7 cellular contexts compared by ENCODE assay signal in genomic region chr17:45451660-45452059, GRCh38. TPM values are rescaled to one million over a fixed set of nuclear protein-coding genes. Genes with fewer than 3 reads are reported as not detected.
DNase-seq lines count a peak whose midpoint lies in the region; ATAC-seq, FAIRE-seq and TF ChIP-seq lines count a peak whose summit lies in the region.
"Not testable (repeated sequence)": the region's sequence is repeated elsewhere in the genome, so short reads cannot be mapped to it uniquely, and the experiment has no call there.

No MANE protein-coding gene starts in this region.

- H3K9me3 ChIP-seq in DND-41 (ENCODE audit: insufficient read depth, low read length, severe bottlenecking); osteoblast (ENCODE audit: low read depth, low read length): not testable (repeated sequence)

- peak; percentile 78 for ATAC-seq in DND-41 (ENCODE audit: insufficient read depth, low read depth)
- peak; percentile 25 for ATAC-seq in activated CD8-positive, alpha-beta T cell treated with anti-CD3 and anti-CD28 coated beads, Interleukin-2, amount 10 ng/mL, durations not matched to agents 7 days and 5 days
- peak; percentile 44 to 48 for ATAC-seq in stimulated activated naive B cell treated with anti-CD40 and anti-IgM and Interleukin-4, amounts not matched to agents 10 μg/mL and 1 μg/mL and 100 μg/mL, for 72 hours (replicated peaks)

- not testable (repeated sequence) for H3K4me3 Mint-ChIP-seq in activated CD8-positive, alpha-beta T cell treated with anti-CD3 and anti-CD28 coated beads, Interleukin-2, amount 10 ng/mL, durations not matched to agents 7 days and 5 days; stimulated activated naive B cell treated with anti-CD40 and anti-IgM and Interleukin-4, amounts not matched to agents 10 μg/mL and 1 μg/mL and 100 μg/mL, for 72 hours
- H3K4me3 Mint-ChIP-seq in immature natural killer cell = peak overlapping the region; percentile 30 to 65 (median 53)

- not testable (repeated sequence) for H3K27me3 Mint-ChIP-seq in activated CD8-positive, alpha-beta T cell treated with anti-CD3 and anti-CD28 coated beads, Interleukin-2, amount 10 ng/mL, durations not matched to agents 7 days and 5 days (ENCODE audit: low read depth); immature natural killer cell (ENCODE audit: low read depth in 3 of 3); stimulated activated naive B cell treated with anti-CD40 and anti-IgM and Interleukin-4, amounts not matched to agents 10 μg/mL and 1 μg/mL and 100 μg/mL, for 72 hours

- H3K27ac ChIP-seq in DND-41 (ENCODE audit: low read length); osteoblast (ENCODE audit: low read depth, low read length): not testable (repeated sequence)

- H3K9ac ChIP-seq in DND-41 (ENCODE audit: low read depth, low read length) = not testable (repeated sequence)

- H4K20me1 ChIP-seq in DND-41 (ENCODE audit: insufficient read depth, low read length); osteoblast (ENCODE audit: insufficient read depth, low read length): not testable (repeated sequence)

- peak; percentile 77 for FAIRE-seq in GM19239 (lab: Jason Lieb, UNC)

- CTCF ChIA-PET in activated CD8-positive, alpha-beta T cell treated with anti-CD3 and anti-CD28 coated beads, Interleukin-2, amount 10 ng/mL, durations not matched to agents 7 days and 5 days (lab: Charles Lee) = not testable (repeated sequence)

- H3K4me1 ChIP-seq in DND-41 (ENCODE audit: insufficient read depth, low read length); osteoblast (ENCODE audit: insufficient read depth, low read length): not testable (repeated sequence)

- peaks cover 20% of the 10 kb centered on the region for H3K4me1 Mint-ChIP-seq in activated CD8-positive, alpha-beta T cell treated with anti-CD3 and anti-CD28 coated beads, Interleukin-2, amount 10 ng/mL, durations not matched to agents 7 days and 5 days (ENCODE audit: low read depth)
- peaks cover 27 to 32% of the 10 kb centered on the region in 2 donors for H3K4me1 Mint-ChIP-seq in immature natural killer cell
- peaks cover 16 to 21% of the 10 kb centered on the region in 2 donors for H3K4me1 Mint-ChIP-seq in stimulated activated naive B cell treated with anti-CD40 and anti-IgM and Interleukin-4, amounts not matched to agents 10 μg/mL and 1 μg/mL and 100 μg/mL, for 72 hours

- not testable (repeated sequence) for DNase-seq in DND-41; GM19239 (ENCODE audit: insufficient read length, low spot score); activated CD8-positive, alpha-beta T cell treated with anti-CD3 and anti-CD28 coated beads, Interleukin-2, amount 10 ng/mL, durations not matched to agents 7 days and 5 days; stimulated activated naive B cell treated with anti-CD40 and anti-IgM and Interleukin-4, amounts not matched to agents 10 μg/mL and 1 μg/mL and 100 μg/mL, for 72 hours
- DNase-seq in NAMALWA (ENCODE audit: low spot score) = peak; percentile 51
- DNase-seq in immature natural killer cell = peak; percentile 47 to 49 (median 49)
- peak; percentile 26 for DNase-seq in osteoblast (ENCODE audit: insufficient read length, low spot score, missing footprints)

- not testable (repeated sequence) for H2AFZ ChIP-seq in DND-41 (ENCODE audit: low read depth, low read length); osteoblast (ENCODE audit: low read length)

- not testable (repeated sequence) for H3K4me2 ChIP-seq in DND-41 (ENCODE audit: insufficient read depth, low read length); osteoblast (ENCODE audit: insufficient read depth, low read length)

- not testable (repeated sequence) for H3K27me3 ChIP-seq in DND-41 (ENCODE audit: insufficient read depth, low read length, poor library complexity); osteoblast (ENCODE audit: insufficient read depth, low read length)

- not testable (repeated sequence) for H3K4me3 ChIP-seq in DND-41 (ENCODE audit: low read depth in 1 of 2, low read length in 2 of 2); osteoblast (ENCODE audit: insufficient read depth, low read length)

- POLR2A ChIA-PET in activated CD8-positive, alpha-beta T cell treated with anti-CD3 and anti-CD28 coated beads, Interleukin-2, amount 10 ng/mL, durations not matched to agents 7 days and 5 days (lab: Charles Lee) = not testable (repeated sequence)

- H3K27ac Mint-ChIP-seq in activated CD8-positive, alpha-beta T cell treated with anti-CD3 and anti-CD28 coated beads, Interleukin-2, amount 10 ng/mL, durations not matched to agents 7 days and 5 days; stimulated activated naive B cell treated with anti-CD40 and anti-IgM and Interleukin-4, amounts not matched to agents 10 μg/mL and 1 μg/mL and 100 μg/mL, for 72 hours: not testable (repeated sequence)
- peak overlapping the region in 5 of 6 donors; percentile 69 to 80 (median 74) for H3K27ac Mint-ChIP-seq in immature natural killer cell

- H3K36me3 ChIP-seq in DND-41 (ENCODE audit: insufficient read depth, low read length) = peaks cover 16% of the 10 kb centered on the region
- not testable (repeated sequence) for H3K36me3 ChIP-seq in osteoblast (ENCODE audit: insufficient read depth, low read length)

- not testable (repeated sequence) for H3K9me3 Mint-ChIP-seq in activated CD8-positive, alpha-beta T cell treated with anti-CD3 and anti-CD28 coated beads, Interleukin-2, amount 10 ng/mL, durations not matched to agents 7 days and 5 days (ENCODE audit: insufficient read depth); immature natural killer cell; stimulated activated naive B cell treated with anti-CD40 and anti-IgM and Interleukin-4, amounts not matched to agents 10 μg/mL and 1 μg/mL and 100 μg/mL, for 72 hours

- peaks cover 37% of the 10 kb centered on the region for H3K36me3 Mint-ChIP-seq in activated CD8-positive, alpha-beta T cell treated with anti-CD3 and anti-CD28 coated beads, Interleukin-2, amount 10 ng/mL, durations not matched to agents 7 days and 5 days (ENCODE audit: low read depth)
- peaks cover 14 to 23% (median 17%) of the 10 kb centered on the region in 3 donors for H3K36me3 Mint-ChIP-seq in immature natural killer cell
- H3K36me3 Mint-ChIP-seq in stimulated activated naive B cell treated with anti-CD40 and anti-IgM and Interleukin-4, amounts not matched to agents 10 μg/mL and 1 μg/mL and 100 μg/mL, for 72 hours = peaks cover 44 to 53% of the 10 kb centered on the region in 2 donors

- not testable (repeated sequence) for TF ChIP-seq CTCF in DND-41 (IDR thresholded peaks at IDR 0.05; ENCODE audit: borderline replicate concordance, extremely low read depth, low read length, poor library complexity, severe bottlenecking); osteoblast (IDR thresholded peaks at IDR 0.05; ENCODE audit: extremely low read depth, low read depth, low read length)

- not testable (repeated sequence) for H3K79me2 ChIP-seq in DND-41 (ENCODE audit: insufficient read depth, low read length); osteoblast (ENCODE audit: insufficient read depth, low read length)

RNA-seq across cellular contexts. Expression of gene ARHGAP27, which starts 19.0 kb away (rescaled TPM):
- 100 to 1,000 TPM; 100 to 106 TPM for total RNA-seq in activated CD8-positive, alpha-beta T cell treated with anti-CD3 and anti-CD28 coated beads, Interleukin-2, amount 10 ng/mL, durations not matched to agents 7 days and 5 days
- 10 to 100 TPM; 23.5 to 64.9 (median 27.8) TPM for polyA plus RNA-seq in immature natural killer cell
- 2.9 and 6.2 TPM in 2 replicates for total RNA-seq in osteoblast

RNA-seq across cellular contexts. Expression of gene PLEKHM1, which starts 38.9 kb away (rescaled TPM):
- total RNA-seq in activated CD8-positive, alpha-beta T cell treated with anti-CD3 and anti-CD28 coated beads, Interleukin-2, amount 10 ng/mL, durations not matched to agents 7 days and 5 days = 10 to 100 TPM; 50.5 to 52.7 TPM
- polyA plus RNA-seq in immature natural killer cell = 10 to 100 TPM in 2 of 3 donors, 1 to 10 TPM in 1; 7.9 to 34.3 (median 13.6) TPM
- total RNA-seq in osteoblast = 30.8 and 38.0 TPM in 2 replicates

Comparison
In these comparisons a context has a peak if more than half of its experiments do, and no peak if none do; other contexts are left out.
1. ATAC-seq: peak in every context shown above with its lines; median percentile 78 in DND-41; 46 in stimulated activated naive B cell treated with anti-CD40 and anti-IgM and Interleukin-4, amounts not matched to agents 10 μg/mL and 1 μg/mL and 100 μg/mL, for 72 hours; 25 in activated CD8-positive, alpha-beta T cell treated with anti-CD3 and anti-CD28 coated beads, Interleukin-2, amount 10 ng/mL, durations not matched to agents 7 days and 5 days.
2. RNA of gene ARHGAP27, which starts 19.0 kb away (total RNA-seq): 100 to 106 TPM in activated CD8-positive, alpha-beta T cell treated with anti-CD3 and anti-CD28 coated beads, Interleukin-2, amount 10 ng/mL, durations not matched to agents 7 days and 5 days; 2.9 to 6.2 TPM in osteoblast; every median in the first group is over 10 times any median in the second.